ENCODE assay signal across 20 cellular contexts in the genomic region with DNA sequence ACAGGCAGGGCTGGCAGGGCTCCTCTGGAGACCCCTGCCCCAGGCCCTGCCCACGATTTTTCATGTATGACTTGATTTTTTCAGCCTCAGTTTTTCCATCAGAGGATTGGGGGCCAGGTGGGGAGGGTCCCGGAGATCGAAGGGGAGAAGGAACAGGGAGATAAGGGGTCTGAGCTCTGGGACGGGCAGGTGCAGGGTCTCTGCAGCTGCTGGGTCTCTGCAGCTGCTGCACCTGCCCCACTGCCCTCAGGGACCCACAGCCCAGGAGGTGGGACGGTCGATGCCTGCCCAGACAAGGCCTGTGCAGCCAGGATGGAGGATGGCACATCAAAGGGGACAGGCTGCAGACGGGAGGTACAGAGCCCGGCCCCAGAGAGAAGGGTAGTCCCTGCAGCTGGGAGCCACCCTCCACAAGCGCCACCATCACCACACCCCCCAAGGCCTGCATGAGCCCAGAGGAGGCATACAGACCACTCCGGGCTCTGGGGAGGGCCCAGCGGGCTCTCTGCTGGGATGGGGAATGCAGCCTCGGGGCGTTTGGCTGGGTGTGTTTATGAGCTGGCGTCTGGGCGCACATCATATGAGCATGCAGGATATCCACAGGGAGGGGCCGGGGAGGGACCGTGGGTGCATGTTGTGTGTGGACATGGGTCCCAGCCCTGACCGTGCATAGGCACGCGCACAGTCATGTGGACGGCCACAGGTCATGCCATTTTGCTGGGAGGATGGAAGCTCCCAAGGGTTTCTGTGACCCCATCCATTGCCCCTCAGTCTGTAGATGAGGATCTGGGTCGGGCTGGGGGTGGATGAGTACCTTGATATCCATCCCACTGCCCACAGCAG. TPM values are rescaled to one million over a fixed set of nuclear protein-coding genes. Genes with fewer than 3 reads are reported as not detected.
A peak's percentile ranks its signal among the peaks of the same experiment; 100 is the strongest.
DNase-seq lines count a peak whose midpoint lies in the region; ATAC-seq and TF ChIP-seq lines count a peak whose summit lies in the region.
"Had no signal": no experiment of that assay in that cellular context is flagged by ENCODE, and none has a peak within 500 bp of the region (broad histone marks: within the 10 kb centered on the region; RNA-seq: fewer than 3 reads in every experiment).

No MANE protein-coding gene starts in this region.

- no peak for TF ChIP-seq EP300 in upper lobe of left lung (IDR thresholded peaks at IDR 0.05)

- H3K27ac ChIP-seq in left ventricle myocardium inferior (replicated peaks) (no peak overlapping the region), upper lobe of left lung (no peak overlapping the region)
- H3K27ac ChIP-seq: brain microvascular endothelial cell, esophagus squamous epithelium, neutrophil had no signal

- H3K4me1 ChIP-seq in left ventricle myocardium inferior (no peaks in the 10 kb centered on the region), mucosa of descending colon (ENCODE audit: low read depth) (no peaks in the 10 kb centered on the region), upper lobe of left lung (no peaks in the 10 kb centered on the region)

- peaks cover 10% of the 10 kb centered on the region for H3K4me1 Mint-ChIP-seq in chondrocyte (ENCODE audit: low read depth)

- H3K4me3 ChIP-seq in left ventricle myocardium inferior: no peak overlapping the region
- H3K4me3 ChIP-seq in mucosa of descending colon: no peak overlapping the region
- no peak overlapping the region for H3K4me3 ChIP-seq in upper lobe of left lung
- H3K4me3 ChIP-seq: esophagus squamous epithelium, MG63 had no signal

- ATAC-seq in mucosa of descending colon (no peak), upper lobe of left lung (ENCODE audit: low FRiP score in 2 of 2) (no peak), HG03439 (IDR thresholded peaks at IDR 0.05; ENCODE audit: unreplicated experiment) (no peak)
- ATAC-seq: CD8-positive, alpha-beta T cell; right cardiac atrium had no signal

- H3K9me3 Mint-ChIP-seq in chondrocyte (ENCODE audit: low read depth): no peaks in the 10 kb centered on the region
- H3K9me3 Mint-ChIP-seq: CD8-positive, alpha-beta T cell; mesothelial cell of epicardium had no signal

- DNase-seq in cardiac septum (ENCODE audit: low spot score) (peak; percentile 69), left ventricle myocardium inferior (no peak), chondrocyte (ENCODE audit: low spot score) (peak; percentile 78), mucosa of descending colon (peak in 2 of 3 donors; percentile 10 to 30), upper lobe of left lung (peak; percentile 16 to 61), anterior cingulate cortex (lab: John Stamatoyannopoulos, UW) (no peak), NCI-H1417 (lab: John Stamatoyannopoulos, UW) (no peak)
- DNase-seq: brain microvascular endothelial cell; dermis blood vessel endothelial cell; esophagus squamous epithelium; MG63; NCI-H187; NCI-H446; stimulated activated CD4-positive, alpha-beta T cell treated with anti-CD3 and anti-CD28 coated beads, Interleukin-1b, Interleukin-23, amount 100 ng/mL, for 48 hours had no signal

- TF ChIP-seq CTCF in left ventricle myocardium inferior (IDR thresholded peaks at IDR 0.05; ENCODE audit: borderline replicate concordance): no peak
- TF ChIP-seq CTCF in chondrocyte (IDR thresholded peaks at IDR 0.05): no peak
- no peak for TF ChIP-seq CTCF in mucosa of descending colon (IDR thresholded peaks at IDR 0.05)
- TF ChIP-seq CTCF in upper lobe of left lung (IDR thresholded peaks at IDR 0.05): no peak

- H3K4me3 Mint-ChIP-seq in chondrocyte (ENCODE audit: unreplicated experiment): no peak overlapping the region
- H3K4me3 Mint-ChIP-seq: activated naive CD8-positive, alpha-beta T cell; CD8-positive, alpha-beta T cell; mesothelial cell of epicardium had no signal

- H3K27me3 Mint-ChIP-seq in chondrocyte (ENCODE audit: low read depth): no peaks in the 10 kb centered on the region
- H3K27me3 Mint-ChIP-seq: activated naive CD8-positive, alpha-beta T cell had no signal

- intact Hi-C loops in cardiac septum (cut with DNase I) (no loop called here), left ventricle myocardium inferior (cut with micrococcal nuclease) (no loop called here), mucosa of descending colon (cut with DNase I, micrococcal nuclease) (no loop called here)

- no peak for TF ChIP-seq POLR2A in upper lobe of left lung (IDR thresholded peaks at IDR 0.05)

- no peaks in the 10 kb centered on the region for H3K36me3 Mint-ChIP-seq in chondrocyte (ENCODE audit: low read depth)
- H3K36me3 Mint-ChIP-seq: activated naive CD8-positive, alpha-beta T cell; CD8-positive, alpha-beta T cell; mesothelial cell of epicardium had no signal

- peaks cover 11% of the 10 kb centered on the region for H3K27me3 ChIP-seq in left ventricle myocardium inferior (ENCODE audit: low read depth)
- no peaks in the 10 kb centered on the region for H3K27me3 ChIP-seq in upper lobe of left lung
- H3K27me3 ChIP-seq: brain microvascular endothelial cell, MG63, neutrophil had no signal

- H3K27ac Mint-ChIP-seq in chondrocyte (ENCODE audit: unreplicated experiment): no peak overlapping the region
- H3K27ac Mint-ChIP-seq: activated naive CD8-positive, alpha-beta T cell; CD8-positive, alpha-beta T cell; mesothelial cell of epicardium had no signal

- 83 to 91% methylated on average over 11 to 22 of the region's 22 CpGs for WGBS in upper lobe of left lung, 2 donors

- H3K36me3 ChIP-seq in left ventricle myocardium inferior (no peaks in the 10 kb centered on the region), mucosa of descending colon (ENCODE audit: low read depth) (no peaks in the 10 kb centered on the region), upper lobe of left lung (no peaks in the 10 kb centered on the region)
- H3K36me3 ChIP-seq: brain microvascular endothelial cell, esophagus squamous epithelium, MG63, neutrophil had no signal

- no peaks in the 10 kb centered on the region for H3K9me3 ChIP-seq in left ventricle myocardium inferior (replicated peaks)
- H3K9me3 ChIP-seq in mucosa of descending colon: no peaks in the 10 kb centered on the region
- no peaks in the 10 kb centered on the region for H3K9me3 ChIP-seq in upper lobe of left lung
- H3K9me3 ChIP-seq: esophagus squamous epithelium, MG63, neutrophil had no signal

RNA-seq across cellular contexts. Expression of a gene that starts 34.9 kb away (rescaled TPM):
- total RNA-seq in cardiac septum: 291 TPM
- 187 TPM for total RNA-seq in left ventricle myocardium inferior
- total RNA-seq in chondrocyte: 261 to 354 TPM (median 264 TPM) in 3 replicates
- total RNA-seq in mucosa of descending colon: 10 to 100 TPM; 12.4 to 29.2 (median 15.4) TPM
- total RNA-seq in upper lobe of left lung: 10 to 100 TPM; 16.8 to 45.5 (median 33.2) TPM

Comparison
In these comparisons a context has a peak if more than half of its experiments do, and no peak if none do; other contexts are left out.
1. DNase-seq: peak in cardiac septum (single experiment), chondrocyte (single experiment), mucosa of descending colon (2 of 3) and upper lobe of left lung (2 of 2); none in left ventricle myocardium inferior (single experiment), anterior cingulate cortex (0 of 58) and NCI-H1417 (0 of 3).